ENCODE assay signal across 10 cellular contexts in the genomic region with DNA sequence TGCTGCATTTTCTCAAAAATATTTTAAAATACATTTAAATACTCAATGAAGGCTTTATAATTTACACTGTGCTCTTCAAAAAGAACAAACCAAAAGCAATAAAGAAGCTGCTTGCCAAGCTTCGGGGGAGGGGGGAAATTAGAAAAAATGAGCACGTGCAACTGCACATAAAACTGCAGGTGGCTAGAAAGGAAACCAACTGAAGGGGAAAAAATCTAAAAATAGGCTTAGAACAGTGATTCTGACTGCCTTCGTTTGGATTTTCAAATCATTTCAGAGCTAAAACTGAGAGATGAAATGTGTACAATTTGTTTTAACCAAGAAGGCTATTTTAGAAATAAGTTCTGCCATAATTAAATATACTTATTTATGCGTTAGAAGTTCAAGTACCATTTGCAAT.
DNase-seq lines count a peak whose midpoint lies in the region; ATAC-seq and TF ChIP-seq lines count a peak whose summit lies in the region.
"Had no signal": no experiment of that assay in that cellular context is flagged by ENCODE, and none has a peak within 500 bp of the region (broad histone marks: within the 10 kb centered on the region; RNA-seq: fewer than 3 reads in every experiment).

No MANE protein-coding gene starts in this region.

- intact Hi-C loops in dorsolateral prefrontal cortex (cut with DNase I) (no loop called here), prostate gland (cut with DNase I) (no loop called here)

- TF ChIP-seq POLR2A in erythroblast (IDR thresholded peaks at IDR 0.05; ENCODE audit: low read length) (no peak), prostate gland (IDR thresholded peaks at IDR 0.05) (no peak)

- ATAC-seq in GM19328 (IDR thresholded peaks at IDR 0.05; ENCODE audit: unreplicated experiment): peak; percentile 60
- ATAC-seq in HG03558 (IDR thresholded peaks at IDR 0.05; ENCODE audit: extremely low read depth, unreplicated experiment): peak; percentile 45
- ATAC-seq: T-helper 17 cell had no signal

- H3K36me3 ChIP-seq in prostate gland: no peaks in the 10 kb centered on the region
- H3K36me3 ChIP-seq: vagina had no signal

- no peaks in the 10 kb centered on the region for H3K27me3 ChIP-seq in dorsolateral prefrontal cortex
- H3K27me3 ChIP-seq in prostate gland (replicated peaks; ENCODE audit: insufficient read depth): no peaks in the 10 kb centered on the region
- H3K27me3 ChIP-seq: vagina had no signal

- peak; percentile 83 for DNase-seq in GM12865 (ENCODE audit: low read depth)
- peak in 2 of 10 donors; percentile 34 to 38 for DNase-seq in dorsolateral prefrontal cortex
- no peak for DNase-seq in erythroblast (lab: John Stamatoyannopoulos, UW)
- DNase-seq in HuH-7.5 (ENCODE audit: low spot score): no peak
- no peak for DNase-seq in prostate gland (ENCODE audit: low spot score)
- DNase-seq: NCI-H187, T-helper 17 cell had no signal

- peak overlapping the region in 48 of 59 donors; percentile 5 to 79 (median 56) for H3K27ac ChIP-seq in dorsolateral prefrontal cortex
- no peak overlapping the region for H3K27ac ChIP-seq in prostate gland
- H3K27ac ChIP-seq: vagina had no signal

- no peaks in the 10 kb centered on the region for H3K9me3 ChIP-seq in prostate gland
- H3K9me3 ChIP-seq: vagina had no signal

- peaks cover 3% of the 10 kb centered on the region for H3K4me1 ChIP-seq in prostate gland (replicated peaks)

- 34% methylated on average over 4 of the region's 4 CpGs for WGBS in prostate gland

- H3K4me3 ChIP-seq in GM12865 (ENCODE audit: low read depth, low read length): no peak overlapping the region
- H3K4me3 ChIP-seq in dorsolateral prefrontal cortex: peak overlapping the region in 2 of 59 donors; percentile 3 to 4
- no peak overlapping the region for H3K4me3 ChIP-seq in prostate gland
- H3K4me3 ChIP-seq: vagina had no signal

- no peak for TF ChIP-seq CTCF in GM12865 (IDR thresholded peaks at IDR 0.05; ENCODE audit: insufficient read depth, low read depth, low read length, missing control alignments)
- no peak for TF ChIP-seq CTCF in dorsolateral prefrontal cortex (IDR thresholded peaks at IDR 0.05 in 54 of 56, conservative IDR thresholded peaks at IDR 0.05 in 2 of 56; ENCODE audit: low read depth in 1 of 56, partially characterized antibody in 56 of 56)
- no peak for TF ChIP-seq CTCF in prostate gland (IDR thresholded peaks at IDR 0.05)

Comparison
In these comparisons a context has a peak if more than half of its experiments do, and no peak if none do; other contexts are left out.
1. H3K27ac ChIP-seq: peak in dorsolateral prefrontal cortex (48 of 59); none in prostate gland (0 of 2).